ENCODE assay signal across 23 cellular contexts in the genomic region with DNA sequence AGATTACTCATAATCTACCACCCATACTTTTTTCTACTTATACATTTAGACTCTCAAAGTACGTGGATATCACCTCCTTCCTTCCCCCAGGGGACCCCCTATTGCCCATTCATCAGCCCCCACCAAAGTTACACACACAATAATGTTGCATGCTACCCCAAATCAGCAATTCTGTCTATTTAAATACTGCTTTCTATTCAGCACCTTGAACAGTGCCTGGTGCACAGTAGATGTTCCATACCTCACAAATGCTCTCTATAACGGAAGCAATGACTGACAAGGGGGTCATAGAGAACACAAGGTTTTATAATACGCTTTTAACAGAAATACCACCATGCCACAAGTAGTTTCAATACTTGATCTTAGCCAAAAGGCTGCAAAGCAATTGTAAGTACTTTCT.
"Had no signal": no experiment of that assay in that cellular context is flagged by ENCODE, and none has a peak within 500 bp of the region (broad histone marks: within the 10 kb centered on the region; RNA-seq: fewer than 3 reads in every experiment).

No MANE protein-coding gene starts in this region.

- FAIRE-seq: keratinocyte had no signal

- H3K27ac ChIP-seq: colonic mucosa, esophagus squamous epithelium, lower lobe of right lung, ovary, psoas muscle, sigmoid colon, skin epidermis, spleen, thoracic aorta, tibial nerve, upper lobe of left lung, uterus had no signal

- H3K36me3 ChIP-seq: colonic mucosa, esophagus squamous epithelium, lower lobe of right lung, ovary, sigmoid colon, spleen, thoracic aorta, tibial nerve, upper lobe of left lung, uterus had no signal

- H3K4me1 ChIP-seq: colonic mucosa, esophagus squamous epithelium, lower lobe of right lung, sigmoid colon, spleen, upper lobe of left lung, uterus had no signal

- DNase-seq: colonic mucosa; effector memory CD4-positive, alpha-beta T cell; erythroblast; esophagus squamous epithelium; hypothalamus; immature natural killer cell; left ventricle myocardium superior; lower lobe of right lung; natural killer cell; occipital lobe; ovary; posterior cingulate gyrus; psoas muscle; right cardiac atrium; sigmoid colon; spleen; stimulated activated naive B cell treated with anti-CD40 and anti-IgM and Interleukin-4, amounts not matched to agents 10 μg/mL and 1 μg/mL and 100 μg/mL, for 72 hours; upper lobe of left lung; uterus had no signal

- H3K9me3 ChIP-seq: colonic mucosa, esophagus squamous epithelium, lower lobe of right lung, ovary, psoas muscle, thoracic aorta, upper lobe of left lung, uterus had no signal

- H3K4me3 ChIP-seq: colonic mucosa, esophagus squamous epithelium, lower lobe of right lung, ovary, psoas muscle, sigmoid colon, skin epidermis, spleen, thoracic aorta, tibial nerve, upper lobe of left lung, uterus had no signal

- H3K27me3 ChIP-seq: colonic mucosa, ovary, upper lobe of left lung, uterus had no signal
